In the genomic region with DNA sequence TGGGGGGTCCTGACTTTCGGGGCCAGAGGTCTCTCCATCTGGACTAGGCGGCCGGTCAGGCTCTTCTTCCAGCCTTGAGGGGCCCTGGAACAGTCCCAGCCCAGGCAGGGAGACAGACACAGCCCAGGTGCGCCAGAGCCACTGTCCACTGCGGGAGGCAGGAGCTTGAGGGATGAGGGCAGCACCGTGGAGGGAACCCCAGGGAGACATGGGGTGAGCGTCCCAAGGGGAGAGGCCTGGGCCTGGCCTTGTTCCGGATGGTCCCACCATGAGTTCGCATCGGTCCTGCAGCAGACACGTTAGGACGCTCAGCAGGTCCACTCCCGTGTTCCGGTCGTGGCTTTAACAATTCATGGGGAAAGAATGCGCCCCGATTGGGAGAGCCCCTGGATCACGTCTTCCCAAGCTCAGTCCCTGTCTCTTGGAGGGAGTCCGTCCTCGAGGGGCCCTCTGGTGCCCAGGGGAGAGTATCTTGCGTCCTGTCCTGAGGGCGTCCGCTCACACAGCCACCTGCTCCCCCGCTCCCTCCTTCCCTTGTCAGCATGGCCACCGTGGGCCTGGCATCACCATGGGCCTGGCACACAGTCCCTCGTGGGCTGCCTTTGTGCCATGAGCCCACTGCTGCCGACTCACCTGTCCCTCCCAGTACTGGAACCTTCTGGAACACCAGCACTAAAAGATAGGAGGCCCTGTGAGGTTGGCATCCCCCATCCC, we compare ENCODE assay signal across 19 cellular contexts.
"Had no signal": no experiment of that assay in that cellular context is flagged by ENCODE, and none has a peak within 500 bp of the region (broad histone marks: within the 10 kb centered on the region; RNA-seq: fewer than 3 reads in every experiment).

No MANE protein-coding gene starts in this region.

- H3K9me3 ChIP-seq: gastroesophageal sphincter, heart right ventricle, lower lobe of right lung, right atrium auricular region, upper lobe of right lung had no signal

- H3K27me3 Mint-ChIP-seq: activated CD4-positive, alpha-beta T cell treated with anti-CD3 and anti-CD28 coated beads for 36 hours; activated naive CD4-positive, alpha-beta T cell treated with anti-CD3 and anti-CD28 coated beads, Interleukin-2, amount 10 ng/mL, durations not matched to agents 7 days and 5 days; progenitor cell of endocrine pancreas; stimulated activated naive B cell treated with anti-CD40 and anti-IgM and Interleukin-4, amounts not matched to agents 10 μg/mL and 1 μg/mL and 100 μg/mL, for 72 hours; T-cell had no signal

- H3K27ac ChIP-seq: gastroesophageal sphincter, lower lobe of right lung, right atrium auricular region, upper lobe of right lung had no signal

- ATAC-seq: activated CD4-positive, alpha-beta T cell treated with anti-CD3 and anti-CD28 coated beads for 36 hours; esophagus mucosa; gastroesophageal sphincter; heart right ventricle; lower lobe of right lung; SK-N-SH treated with all-trans-retinoic acid at 6 μM for 48 hours; stimulated activated naive B cell treated with anti-CD40 and anti-IgM and Interleukin-4, amounts not matched to agents 10 μg/mL and 1 μg/mL and 100 μg/mL, for 72 hours; T-cell; upper lobe of right lung; WTC11 had no signal

- H3K4me3 ChIP-seq: gastroesophageal sphincter, heart right ventricle, lower lobe of right lung, right atrium auricular region, upper lobe of right lung had no signal

- H3K9me3 Mint-ChIP-seq: activated naive CD4-positive, alpha-beta T cell treated with anti-CD3 and anti-CD28 coated beads, Interleukin-2, amount 10 ng/mL, durations not matched to agents 7 days and 5 days; nephron; stimulated activated naive B cell treated with anti-CD40 and anti-IgM and Interleukin-4, amounts not matched to agents 10 μg/mL and 1 μg/mL and 100 μg/mL, for 72 hours; T-cell; WTC11 had no signal

- H3K4me3 Mint-ChIP-seq: activated CD4-positive, alpha-beta T cell treated with anti-CD3 and anti-CD28 coated beads for 36 hours; activated naive CD4-positive, alpha-beta T cell treated with anti-CD3 and anti-CD28 coated beads, Interleukin-2, amount 10 ng/mL, durations not matched to agents 7 days and 5 days; nephron; stimulated activated naive B cell treated with anti-CD40 and anti-IgM and Interleukin-4, amounts not matched to agents 10 μg/mL and 1 μg/mL and 100 μg/mL, for 72 hours; T-cell; WTC11 had no signal

- H3K27me3 ChIP-seq: gastroesophageal sphincter, heart right ventricle, right atrium auricular region, upper lobe of right lung had no signal

- H3K27ac Mint-ChIP-seq: activated CD4-positive, alpha-beta T cell treated with anti-CD3 and anti-CD28 coated beads for 36 hours; activated naive CD4-positive, alpha-beta T cell treated with anti-CD3 and anti-CD28 coated beads, Interleukin-2, amount 10 ng/mL, durations not matched to agents 7 days and 5 days; nephron; progenitor cell of endocrine pancreas; WTC11 had no signal

- DNase-seq: activated CD4-positive, alpha-beta T cell treated with anti-CD3 and anti-CD28 coated beads for 36 hours; activated CD4-positive, alpha-beta T cell treated with anti-CD3 and anti-CD28 coated beads, Interleukin-2, amount 50 U/mL, for 48 hours; activated naive CD4-positive, alpha-beta T cell treated with anti-CD3 and anti-CD28 coated beads, Interleukin-2, amount 10 ng/mL, durations not matched to agents 7 days and 5 days; cortex of kidney; heart right ventricle; lower lobe of right lung; nucleus accumbens; small intestine; stimulated activated CD4-positive, alpha-beta T cell treated with anti-CD3 and anti-CD28 coated beads, Interleukin-4, amount 100 ng/mL, for 24 hours; stimulated activated naive B cell treated with anti-CD40 and anti-IgM and Interleukin-4, amounts not matched to agents 10 μg/mL and 1 μg/mL and 100 μg/mL, for 72 hours; T-cell; upper lobe of right lung had no signal

- H3K4me1 ChIP-seq: right atrium auricular region had no signal

- H3K4me1 Mint-ChIP-seq: WTC11 had no signal
